ENCODE assay signal across 12 cellular contexts in genomic region chr1:235767795-235768194, GRCh38.
DNase-seq lines count a peak whose midpoint lies in the region; ATAC-seq and TF ChIP-seq lines count a peak whose summit lies in the region.
"Had no signal": no experiment of that assay in that cellular context is flagged by ENCODE, and none has a peak within 500 bp of the region (broad histone marks: within the 10 kb centered on the region; RNA-seq: fewer than 3 reads in every experiment).

No MANE protein-coding gene starts in this region.

- no peak overlapping the region for H2AK5ac ChIP-seq in H9 (ENCODE audit: insufficient read length, low read length)

- no peak overlapping the region for H2BK12ac ChIP-seq in H9 (ENCODE audit: insufficient read length, low read depth, low read length)

- no CpG with 5 or more reads among the region's 2 CpGs for WGBS in H9 (ENCODE audit: extremely low coverage, insufficient read length, low lambda C conversion rate)

- H3K27me3 ChIP-seq in H9 (ENCODE audit: insufficient read depth, low read length) = no peaks in the 10 kb centered on the region
- H3K27me3 ChIP-seq: colonic mucosa had no signal

- DNase-seq in activated CD8-positive, alpha-beta memory T cell treated with anti-CD3 and anti-CD28 coated beads, Interleukin-2, amount 10 ng/mL, durations not matched to agents 7 days and 5 days = no peak
- DNase-seq in activated CD8-positive, alpha-beta memory T cell treated with anti-CD3 and anti-CD28 coated beads, Interleukin-2, amount 50 U/mL, for 4 hours = no peak
- DNase-seq in stimulated activated naive CD8-positive, alpha-beta T cell treated with anti-CD3 and anti-CD28 coated beads, Interleukin-15, amount 100 ng/mL, for 72 hours = no peak
- no peak for DNase-seq in NCI-H1092 (lab: John Stamatoyannopoulos, UW)
- DNase-seq in C1 segment of cervical spinal cord (lab: John Stamatoyannopoulos, UW) = no peak
- no peak for DNase-seq in H9
- DNase-seq: colonic mucosa, NCI-H2227 treated with DMSO at 0.1 percent for 48 hours had no signal

- no peak overlapping the region for H3T11ph ChIP-seq in H9 (ENCODE audit: low read length)

- no peak overlapping the region for H3K23ac ChIP-seq in H9 (ENCODE audit: insufficient read length, low read depth, low read length)

- H3K9me3 Mint-ChIP-seq in activated CD8-positive, alpha-beta memory T cell treated with anti-CD3 and anti-CD28 coated beads, Interleukin-2, amount 10 ng/mL, durations not matched to agents 7 days and 5 days (ENCODE audit: low read depth) = no peaks in the 10 kb centered on the region
- H3K9me3 Mint-ChIP-seq in stimulated activated naive CD8-positive, alpha-beta T cell treated with anti-CD3 and anti-CD28 coated beads, Interleukin-15, amount 100 ng/mL, for 72 hours = no peaks in the 10 kb centered on the region
- no peaks in the 10 kb centered on the region for H3K9me3 Mint-ChIP-seq in H9
- H3K9me3 Mint-ChIP-seq: activated T-helper 1 cell treated with anti-CD3 and anti-CD28 coated beads, Interleukin-12 subunit alpha, Interleukin-12 subunit beta, Interleukin-2, Interleukin-4 antibody, amounts not matched to agents 30 ng/mL and 10 ng/mL and 1 ng/mL, durations not matched to agents 14 hours and 24 hours and 36 hours; T-helper 1 cell treated with Interleukin-12 subunit alpha and Interleukin-12 subunit beta and Interleukin-4 antibody, amounts not matched to agents 30 μg/mL and 1 μg/mL, for 36 hours had no signal

- no peak overlapping the region for H2BK120ac ChIP-seq in H9 (ENCODE audit: low read depth, low read length, poor library complexity, severe bottlenecking)

- no peak overlapping the region for H3K27ac ChIP-seq in H9 (ENCODE audit: insufficient read length, low read depth, low read length)
- H3K27ac ChIP-seq: colonic mucosa had no signal

- H3K9ac ChIP-seq in H9 (ENCODE audit: extremely low read depth, insufficient read length, low read length) = no peak overlapping the region

- H4K8ac ChIP-seq in H9 (replicated peaks; ENCODE audit: insufficient read length, low read depth, low read length) = no peak overlapping the region

- H4K5ac ChIP-seq in H9 (ENCODE audit: insufficient read length, low read depth, low read length) = no peak overlapping the region

- H3K36me3 Mint-ChIP-seq in activated CD8-positive, alpha-beta memory T cell treated with anti-CD3 and anti-CD28 coated beads, Interleukin-2, amount 10 ng/mL, durations not matched to agents 7 days and 5 days = peaks cover 31% of the 10 kb centered on the region
- H3K36me3 Mint-ChIP-seq in H9 (ENCODE audit: insufficient read depth in 1 of 3, low read depth in 3 of 3) = no peaks in the 10 kb centered on the region

- H3K9me3 ChIP-seq in H9 (ENCODE audit: control insufficient read depth, low read depth, low read length) = no peaks in the 10 kb centered on the region
- H3K9me3 ChIP-seq: colonic mucosa had no signal

- ATAC-seq in activated CD8-positive, alpha-beta memory T cell treated with anti-CD3 and anti-CD28 coated beads, Interleukin-2, amount 10 ng/mL, durations not matched to agents 7 days and 5 days = peak; percentile 27
- ATAC-seq in GM21717 (IDR thresholded peaks at IDR 0.05; ENCODE audit: unreplicated experiment) = peak; percentile 97
- ATAC-seq in HG03196 (IDR thresholded peaks at IDR 0.05; ENCODE audit: unreplicated experiment) = peak; percentile 89
- peak; percentile 60 for ATAC-seq in stimulated activated naive CD8-positive, alpha-beta T cell treated with anti-CD3 and anti-CD28 coated beads, Interleukin-15, amount 100 ng/mL, for 72 hours

- no peaks in the 10 kb centered on the region for H3K23me2 ChIP-seq in H9 (ENCODE audit: insufficient read length, low read depth, low read length, poor library complexity, severe bottlenecking)

- H3K4me1 ChIP-seq in H9 (ENCODE audit: insufficient read depth, low read length) = no peaks in the 10 kb centered on the region
- H3K4me1 ChIP-seq: colonic mucosa had no signal

- no peak overlapping the region for H3K14ac ChIP-seq in H9 (ENCODE audit: insufficient read depth, low read length)

- no peaks in the 10 kb centered on the region for H3K79me2 ChIP-seq in H9 (ENCODE audit: insufficient read depth, low read length)

- H2BK5ac ChIP-seq in H9 (ENCODE audit: insufficient read length, low read length) = no peak overlapping the region

- H2BK15ac ChIP-seq in H9 (ENCODE audit: low read depth, low read length) = no peak overlapping the region

- no peak overlapping the region for H4K91ac ChIP-seq in H9 (ENCODE audit: insufficient read length, low read depth, low read length)

- peaks cover 12% of the 10 kb centered on the region for H3K4me1 Mint-ChIP-seq in activated CD8-positive, alpha-beta memory T cell treated with anti-CD3 and anti-CD28 coated beads, Interleukin-2, amount 10 ng/mL, durations not matched to agents 7 days and 5 days
- peaks cover 20% of the 10 kb centered on the region for H3K4me1 Mint-ChIP-seq in stimulated activated naive CD8-positive, alpha-beta T cell treated with anti-CD3 and anti-CD28 coated beads, Interleukin-15, amount 100 ng/mL, for 72 hours
- no peaks in the 10 kb centered on the region for H3K4me1 Mint-ChIP-seq in H9

- no peak overlapping the region for H3K4ac ChIP-seq in H9 (ENCODE audit: low read depth, low read length)

- no peak overlapping the region for H2BK20ac ChIP-seq in H9 (ENCODE audit: low read depth, low read length, poor library complexity, severe bottlenecking)

- H4K20me1 ChIP-seq in H9 (ENCODE audit: control insufficient read depth, insufficient read depth, insufficient read length) = no peaks in the 10 kb centered on the region

- H3K18ac ChIP-seq in H9 (ENCODE audit: insufficient read length, low read depth, low read length) = no peak overlapping the region

- CTCF ChIA-PET in activated CD8-positive, alpha-beta memory T cell treated with anti-CD3 and anti-CD28 coated beads, Interleukin-2, amount 10 ng/mL, durations not matched to agents 7 days and 5 days (lab: Charles Lee) = interaction anchor here (1.0 kb wide), 1 partner anchor 16 kb away, joined by 3 read pairs; no protein-coding TSS in a partner anchor

- no peak overlapping the region for H3K4me2 ChIP-seq in H9 (ENCODE audit: insufficient read depth, insufficient read length, low read length)

- no peak for TF ChIP-seq CTCF in H9 (conservative IDR thresholded peaks at IDR 0.05)

- no peaks in the 10 kb centered on the region for H3K27me3 Mint-ChIP-seq in activated CD8-positive, alpha-beta memory T cell treated with anti-CD3 and anti-CD28 coated beads, Interleukin-2, amount 10 ng/mL, durations not matched to agents 7 days and 5 days
- no peaks in the 10 kb centered on the region for H3K27me3 Mint-ChIP-seq in stimulated activated naive CD8-positive, alpha-beta T cell treated with anti-CD3 and anti-CD28 coated beads, Interleukin-15, amount 100 ng/mL, for 72 hours
- peaks cover 2% of the 10 kb centered on the region; the same call in 1 of the 2 replicates for H3K27me3 Mint-ChIP-seq in H9 (ENCODE audit: low read depth)

- H3K56ac ChIP-seq in H9 (ENCODE audit: insufficient read length, low read depth, low read length) = no peak overlapping the region

- no peak overlapping the region for H3K27ac Mint-ChIP-seq in activated CD8-positive, alpha-beta memory T cell treated with anti-CD3 and anti-CD28 coated beads, Interleukin-2, amount 10 ng/mL, durations not matched to agents 7 days and 5 days
- no peak overlapping the region for H3K27ac Mint-ChIP-seq in stimulated activated naive CD8-positive, alpha-beta T cell treated with anti-CD3 and anti-CD28 coated beads, Interleukin-15, amount 100 ng/mL, for 72 hours
- H3K27ac Mint-ChIP-seq in H9 = no peak overlapping the region
- H3K27ac Mint-ChIP-seq: activated T-helper 1 cell treated with anti-CD3 and anti-CD28 coated beads, Interleukin-12 subunit alpha, Interleukin-12 subunit beta, Interleukin-2, Interleukin-4 antibody, amounts not matched to agents 30 ng/mL and 10 ng/mL and 1 ng/mL, durations not matched to agents 14 hours and 24 hours and 36 hours; T-helper 1 cell treated with Interleukin-12 subunit alpha and Interleukin-12 subunit beta and Interleukin-4 antibody, amounts not matched to agents 30 μg/mL and 1 μg/mL, for 36 hours had no signal

- no peak overlapping the region for H2AFZ ChIP-seq in H9 (ENCODE audit: low read length)

- no peak overlapping the region for H3K4me3 Mint-ChIP-seq in activated CD8-positive, alpha-beta memory T cell treated with anti-CD3 and anti-CD28 coated beads, Interleukin-2, amount 10 ng/mL, durations not matched to agents 7 days and 5 days
- peak overlapping the region in 1 of 2 donors; percentile 15 for H3K4me3 Mint-ChIP-seq in stimulated activated naive CD8-positive, alpha-beta T cell treated with anti-CD3 and anti-CD28 coated beads, Interleukin-15, amount 100 ng/mL, for 72 hours
- H3K4me3 Mint-ChIP-seq in H9 = no peak overlapping the region
- H3K4me3 Mint-ChIP-seq: activated T-helper 1 cell treated with anti-CD3 and anti-CD28 coated beads, Interleukin-12 subunit alpha, Interleukin-12 subunit beta, Interleukin-2, Interleukin-4 antibody, amounts not matched to agents 30 ng/mL and 10 ng/mL and 1 ng/mL, durations not matched to agents 14 hours and 24 hours and 36 hours; T-helper 1 cell treated with Interleukin-12 subunit alpha and Interleukin-12 subunit beta and Interleukin-4 antibody, amounts not matched to agents 30 μg/mL and 1 μg/mL, for 36 hours had no signal

- no peaks in the 10 kb centered on the region for H3K79me1 ChIP-seq in H9 (ENCODE audit: insufficient read depth, low read depth, low read length, poor library complexity, severe bottlenecking)

Comparison
In these comparisons a context has a peak if more than half of its experiments do, and no peak if none do; other contexts are left out.
1. ATAC-seq: peak in every context shown above with its lines; median percentile 97 in GM21717; 89 in HG03196; 60 in stimulated activated naive CD8-positive, alpha-beta T cell treated with anti-CD3 and anti-CD28 coated beads, Interleukin-15, amount 100 ng/mL, for 72 hours; 27 in activated CD8-positive, alpha-beta memory T cell treated with anti-CD3 and anti-CD28 coated beads, Interleukin-2, amount 10 ng/mL, durations not matched to agents 7 days and 5 days.